ENCODE assay signal across 2 cellular contexts in genomic region chr6:144586986-144587385, GRCh38.
TF ChIP-seq lines count a peak whose summit lies in the region.

No MANE protein-coding gene starts in this region.

TF ChIP-seq in IMR-90, 13 proteins besides CTCF, POLR2A, EP300 and RAD21:
- TF ChIP-seq CHD1 (IDR thresholded peaks at IDR 0.05; ENCODE audit: low read depth, low read length) (no peak), ELK1 (IDR thresholded peaks at IDR 0.05; ENCODE audit: borderline replicate concordance, low read depth, low read length) (no peak), NFE2L2 (IDR thresholded peaks at IDR 0.05; ENCODE audit: low read depth, low read length) (no peak), CEBPB (IDR thresholded peaks at IDR 0.05; ENCODE audit: low read depth, low read length) (no peak), SMC3 (IDR thresholded peaks at IDR 0.05; ENCODE audit: low read depth, low read length) (no peak), RFX5 (IDR thresholded peaks at IDR 0.05; ENCODE audit: low read depth, low read length) (no peak), USF2 (IDR thresholded peaks at IDR 0.05; ENCODE audit: low read depth, low read length) (no peak), RCOR1 (IDR thresholded peaks at IDR 0.05; ENCODE audit: insufficient replicate concordance, low read length) (no peak), MAZ (IDR thresholded peaks at IDR 0.05; ENCODE audit: borderline replicate concordance, low read depth, low read length) (no peak), MAFK (IDR thresholded peaks at IDR 0.05; ENCODE audit: low read depth, low read length) (no peak), FOS (IDR thresholded peaks at IDR 0.05; ENCODE audit: low read depth, low read length) (no peak), BHLHE40 (IDR thresholded peaks at IDR 0.05; ENCODE audit: low read depth, low read length) (no peak), MXI1 (IDR thresholded peaks at IDR 0.05; ENCODE audit: borderline replicate concordance, low read depth, low read length) (no peak)

TF ChIP-seq in K562, 482 proteins besides CTCF, POLR2A, EP300 and RAD21:
- TF ChIP-seq MEF2A (IDR thresholded peaks at IDR 0.05; ENCODE audit: control insufficient read depth, low read depth, low read length), result peak; percentile 22; the same call in 1 of the 2 replicates
- TF ChIP-seq EZH2 (IDR thresholded peaks at IDR 0.05; ENCODE audit: borderline replicate concordance, low read depth, low read length), result no peak
